1 cellular context compared by ENCODE assay signal in genomic region chr2:219058541-219059374, GRCh38.
TF ChIP-seq lines count a peak whose summit lies in the region.

No MANE protein-coding gene starts in this region.

TF ChIP-seq in HepG2, 621 proteins besides CTCF, POLR2A, EP300 and RAD21 (continued from another document and continues in another):
- TF ChIP-seq GMEB2 (CRISPR knock-in tag; IDR thresholded peaks at IDR 0.05; ENCODE audit: low read depth) = no peak
- TF ChIP-seq CENPX (CRISPR knock-in tag; IDR thresholded peaks at IDR 0.05) = no peak
- TF ChIP-seq ZNF432 (CRISPR knock-in tag; IDR thresholded peaks at IDR 0.05; ENCODE audit: borderline replicate concordance) = no peak
- TF ChIP-seq NR2F1 (CRISPR knock-in tag; IDR thresholded peaks at IDR 0.05) = no peak
- no peak for TF ChIP-seq REST (IDR thresholded peaks at IDR 0.05; ENCODE audit: borderline replicate concordance in 1 of 2, low read depth in 1 of 2, low read length in 2 of 2)
- peak; percentile 76 for TF ChIP-seq RARA (CRISPR knock-in tag; IDR thresholded peaks at IDR 0.05)
- no peak for TF ChIP-seq KAT7 (CRISPR knock-in tag; IDR thresholded peaks at IDR 0.05; ENCODE audit: borderline replicate concordance)
- peak; percentile 83; the same call in 1 of the 2 replicates for TF ChIP-seq ZNF510 (CRISPR knock-in tag; IDR thresholded peaks at IDR 0.05; ENCODE audit: low read depth)
- no peak for TF ChIP-seq NR3C1 (CRISPR knock-in tag; IDR thresholded peaks at IDR 0.05)
- 0 out of 2 replicates have a peak, but pooled peaks have one; percentile 45 for TF ChIP-seq ZNF576 (CRISPR knock-in tag; IDR thresholded peaks at IDR 0.05)
- TF ChIP-seq ZBTB4 (CRISPR knock-in tag; IDR thresholded peaks at IDR 0.05; ENCODE audit: borderline replicate concordance) = no peak
- TF ChIP-seq ZMYM2 (CRISPR knock-in tag; IDR thresholded peaks at IDR 0.05) = 0 out of 2 replicates have a peak, but pooled peaks have one; percentile 21
- 0 out of 2 replicates have a peak, but pooled peaks have one; percentile 36 for TF ChIP-seq ZNF563 (CRISPR knock-in tag; IDR thresholded peaks at IDR 0.05)
- TF ChIP-seq, protein P1, sequence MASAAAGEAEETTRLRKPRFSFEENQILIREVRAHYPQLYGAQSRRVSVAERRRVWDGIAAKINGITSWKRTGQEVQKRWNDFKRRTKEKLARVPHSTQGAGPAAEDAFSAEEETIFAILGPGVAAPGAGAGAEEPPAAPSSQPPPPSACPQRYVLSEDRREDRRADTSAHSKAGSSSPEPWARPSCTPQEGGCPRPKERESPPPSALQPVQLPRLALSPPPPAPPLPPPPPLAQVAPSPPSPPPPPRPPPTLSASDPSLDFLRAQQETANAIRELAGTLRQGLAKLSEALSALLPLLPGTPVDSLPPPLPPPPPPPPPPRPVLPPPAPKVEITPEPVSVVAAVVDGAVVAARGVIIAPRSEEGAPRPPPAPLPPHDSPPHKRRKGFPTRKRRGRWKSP (CRISPR knock-in tag; IDR thresholded peaks at IDR 0.05) = no peak; the same call in 1 of the 2 replicates
- peak; percentile 41; the same call in 1 of the 2 replicates for TF ChIP-seq ZNF629 (CRISPR knock-in tag; conservative IDR thresholded peaks at IDR 0.05)
- no peak for TF ChIP-seq MTF1 (CRISPR knock-in tag; IDR thresholded peaks at IDR 0.05)
- 0 out of 2 replicates have a peak, but pooled peaks have one; percentile 96 for TF ChIP-seq PAWR (CRISPR knock-in tag; IDR thresholded peaks at IDR 0.05; ENCODE audit: borderline replicate concordance)
- TF ChIP-seq ZFP91 (CRISPR knock-in tag; IDR thresholded peaks at IDR 0.05; ENCODE audit: borderline replicate concordance) = peak; percentile 55; the same call in 1 of the 2 replicates
- TF ChIP-seq ZNF264 (CRISPR knock-in tag; IDR thresholded peaks at IDR 0.05) = peak; percentile 87
- TF ChIP-seq NFATC3 (CRISPR knock-in tag; IDR thresholded peaks at IDR 0.05) = no peak
- peak; percentile 71 for TF ChIP-seq MED1 (CRISPR knock-in tag; IDR thresholded peaks at IDR 0.05)
- TF ChIP-seq MLXIP (CRISPR knock-in tag; IDR thresholded peaks at IDR 0.05; ENCODE audit: borderline replicate concordance) = no peak
- TF ChIP-seq YEATS4 (CRISPR knock-in tag; IDR thresholded peaks at IDR 0.05; ENCODE audit: borderline replicate concordance) = no peak
- TF ChIP-seq, protein P2, sequence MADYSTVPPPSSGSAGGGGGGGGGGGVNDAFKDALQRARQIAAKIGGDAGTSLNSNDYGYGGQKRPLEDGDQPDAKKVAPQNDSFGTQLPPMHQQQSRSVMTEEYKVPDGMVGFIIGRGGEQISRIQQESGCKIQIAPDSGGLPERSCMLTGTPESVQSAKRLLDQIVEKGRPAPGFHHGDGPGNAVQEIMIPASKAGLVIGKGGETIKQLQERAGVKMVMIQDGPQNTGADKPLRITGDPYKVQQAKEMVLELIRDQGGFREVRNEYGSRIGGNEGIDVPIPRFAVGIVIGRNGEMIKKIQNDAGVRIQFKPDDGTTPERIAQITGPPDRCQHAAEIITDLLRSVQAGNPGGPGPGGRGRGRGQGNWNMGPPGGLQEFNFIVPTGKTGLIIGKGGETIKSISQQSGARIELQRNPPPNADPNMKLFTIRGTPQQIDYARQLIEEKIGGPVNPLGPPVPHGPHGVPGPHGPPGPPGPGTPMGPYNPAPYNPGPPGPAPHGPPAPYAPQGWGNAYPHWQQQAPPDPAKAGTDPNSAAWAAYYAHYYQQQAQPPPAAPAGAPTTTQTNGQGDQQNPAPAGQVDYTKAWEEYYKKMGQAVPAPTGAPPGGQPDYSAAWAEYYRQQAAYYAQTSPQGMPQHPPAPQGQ (CRISPR knock-in tag; IDR thresholded peaks at IDR 0.05; ENCODE audit: borderline replicate concordance) = no peak
- no peak for TF ChIP-seq HOXA7 (CRISPR knock-in tag; IDR thresholded peaks at IDR 0.05)
- TF ChIP-seq HOXA9 (CRISPR knock-in tag; IDR thresholded peaks at IDR 0.05; ENCODE audit: borderline replicate concordance) = no peak
- TF ChIP-seq ZEB1 (IDR thresholded peaks at IDR 0.05; ENCODE audit: insufficient replicate concordance, low read depth) = no peak
- no peak; the same call in 1 of the 2 replicates for TF ChIP-seq KLF6 (CRISPR knock-in tag; IDR thresholded peaks at IDR 0.05)
- TF ChIP-seq ZFP37 (CRISPR knock-in tag; IDR thresholded peaks at IDR 0.05; ENCODE audit: borderline replicate concordance) = no peak
- TF ChIP-seq MATR3 (CRISPR knock-in tag; IDR thresholded peaks at IDR 0.05) = no peak
- TF ChIP-seq ZNF256 (CRISPR knock-in tag; conservative IDR thresholded peaks at IDR 0.05) = peak; percentile 92
- no peak for TF ChIP-seq ZNF841 (CRISPR knock-in tag; IDR thresholded peaks at IDR 0.05; ENCODE audit: borderline replicate concordance)
- no peak for TF ChIP-seq SOX6 (IDR thresholded peaks at IDR 0.05)
- peak; percentile 97 for TF ChIP-seq SOX6 (CRISPR knock-in tag; IDR thresholded peaks at IDR 0.05)
- TF ChIP-seq ZFY (CRISPR knock-in tag; IDR thresholded peaks at IDR 0.05) = peak; percentile 80
- TF ChIP-seq ZNF3 (CRISPR knock-in tag; IDR thresholded peaks at IDR 0.05) = no peak
- TF ChIP-seq ZNF547 (CRISPR knock-in tag; IDR thresholded peaks at IDR 0.05) = no peak
- no peak for TF ChIP-seq RORA (CRISPR knock-in tag; IDR thresholded peaks at IDR 0.05)
- peak; percentile 24; the same call in 1 of the 2 replicates for TF ChIP-seq ZNF543 (CRISPR knock-in tag; IDR thresholded peaks at IDR 0.05)
- TF ChIP-seq HCFC1 (IDR thresholded peaks at IDR 0.05; ENCODE audit: low read depth, low read length) = no peak
- TF ChIP-seq ZNF362 (CRISPR knock-in tag; IDR thresholded peaks at IDR 0.05; ENCODE audit: borderline replicate concordance) = peak; percentile 28; the same call in 1 of the 2 replicates
- no peak for TF ChIP-seq MED13 (CRISPR knock-in tag; IDR thresholded peaks at IDR 0.05)
- TF ChIP-seq ZNF329 (CRISPR knock-in tag; IDR thresholded peaks at IDR 0.05; ENCODE audit: low read depth) = no peak
- TF ChIP-seq, protein P3, sequence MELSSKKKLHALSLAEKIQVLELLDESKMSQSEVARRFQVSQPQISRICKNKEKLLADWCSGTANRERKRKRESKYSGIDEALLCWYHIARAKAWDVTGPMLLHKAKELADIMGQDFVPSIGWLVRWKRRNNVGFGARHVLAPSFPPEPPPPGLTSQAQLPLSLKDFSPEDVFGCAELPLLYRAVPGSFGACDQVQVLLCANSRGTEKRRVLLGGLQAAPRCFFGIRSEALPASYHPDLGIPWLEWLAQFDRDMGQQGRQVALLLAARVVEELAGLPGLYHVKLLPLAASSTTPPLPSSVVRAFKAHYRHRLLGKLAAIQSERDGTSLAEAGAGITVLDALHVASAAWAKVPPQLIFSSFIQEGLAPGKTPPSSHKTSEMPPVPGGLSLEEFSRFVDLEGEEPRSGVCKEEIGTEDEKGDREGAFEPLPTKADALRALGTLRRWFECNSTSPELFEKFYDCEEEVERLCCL (CRISPR knock-in tag; IDR thresholded peaks at IDR 0.05; ENCODE audit: borderline replicate concordance) = no peak
- no peak for TF ChIP-seq ZNF44 (CRISPR knock-in tag; IDR thresholded peaks at IDR 0.05)
- no peak for TF ChIP-seq DRAP1 (CRISPR knock-in tag; IDR thresholded peaks at IDR 0.05)
